In genomic region chr6:151765444-151765886, GRCh38 we compare ENCODE assay signal across 8 cellular contexts. TPM values are rescaled to one million over a fixed set of nuclear protein-coding genes. Genes with fewer than 3 reads are reported as not detected.
A peak's percentile ranks its signal among the peaks of the same experiment; 100 is the strongest.
DNase-seq lines count a peak whose midpoint lies in the region; ATAC-seq and TF ChIP-seq lines count a peak whose summit lies in the region.

No MANE protein-coding gene starts in this region.

- H3K27me3 Mint-ChIP-seq in stimulated activated naive CD8-positive, alpha-beta T cell treated with anti-CD3 and anti-CD28 coated beads, Interleukin-15, amount 100 ng/mL, for 72 hours, result peaks cover 42% of the 10 kb centered on the region

- peaks cover 15% of the 10 kb centered on the region for H3K4me1 Mint-ChIP-seq in stimulated activated naive CD8-positive, alpha-beta T cell treated with anti-CD3 and anti-CD28 coated beads, Interleukin-15, amount 100 ng/mL, for 72 hours

- DNase-seq in activated T-cell treated with anti-CD3 and anti-CD28 coated beads for 24 hours (ENCODE audit: low read depth) (peak; percentile 27), H7 (peak; percentile 53), SHP77 treated with DMSO at 0.1 percent for 48 hours (lab: John Stamatoyannopoulos, UW) (peak; percentile 36), cerebellum (ENCODE audit: low spot score) (peak; percentile 53), kidney tubule cell (ENCODE audit: low spot score) (peak; percentile 71)
- DNase-seq in activated T-cell treated with anti-CD3 and anti-CD28 coated beads, Interleukin-2, amount 50 U/mL, for 1 hour, result no peak
- DNase-seq in stimulated activated naive CD8-positive, alpha-beta T cell treated with anti-CD3 and anti-CD28 coated beads, Interleukin-15, amount 100 ng/mL, for 72 hours, result peak; percentile 27 to 35

- H3K9me3 Mint-ChIP-seq in stimulated activated naive CD8-positive, alpha-beta T cell treated with anti-CD3 and anti-CD28 coated beads, Interleukin-15, amount 100 ng/mL, for 72 hours, result no peaks in the 10 kb centered on the region

- no peak overlapping the region for H3K27ac Mint-ChIP-seq in stimulated activated naive CD8-positive, alpha-beta T cell treated with anti-CD3 and anti-CD28 coated beads, Interleukin-15, amount 100 ng/mL, for 72 hours

- H3K4me3 ChIP-seq in H7 (ENCODE audit: insufficient read depth, low read depth, low read length), result no peak overlapping the region

- peak; percentile 66 for TF ChIP-seq CTCF in LNCAP (IDR thresholded peaks at IDR 0.05)

- H3K27me3 ChIP-seq in H7 (ENCODE audit: control insufficient read depth, insufficient read depth, low read length), result no peaks in the 10 kb centered on the region

- H3K36me3 ChIP-seq in H7 (replicated peaks; ENCODE audit: control insufficient read depth, insufficient read depth, low read length), result no peaks in the 10 kb centered on the region

- no peak overlapping the region for H3K4me3 Mint-ChIP-seq in stimulated activated naive CD8-positive, alpha-beta T cell treated with anti-CD3 and anti-CD28 coated beads, Interleukin-15, amount 100 ng/mL, for 72 hours

- peak; percentile 56 for ATAC-seq in stimulated activated naive CD8-positive, alpha-beta T cell treated with anti-CD3 and anti-CD28 coated beads, Interleukin-15, amount 100 ng/mL, for 72 hours

RNA-seq across cellular contexts. Expression of gene ESR1, which starts 42.0 kb away (rescaled TPM):
- under 0.01 and 0.04 TPM in 2 replicates for total RNA-seq in H7 (2014; rRNA removed; shearing (Covaris generic))
- 0.09 TPM for total RNA-seq in cerebellum
